ENCODE assay signal across 31 cellular contexts in genomic region chr4:12242354-12242753, GRCh38.
"Had no signal": no experiment of that assay in that cellular context is flagged by ENCODE, and none has a peak within 500 bp of the region (broad histone marks: within the 10 kb centered on the region; RNA-seq: fewer than 3 reads in every experiment).

No MANE protein-coding gene starts in this region.

- ATAC-seq: activated T-helper 17 cell treated with anti-CD3 and anti-CD28 coated beads, Interleukin-2, amount 50 U/mL, for 72 hours; Panc1; Right ventricle myocardium inferior had no signal

- FAIRE-seq: astrocyte had no signal

- H3K4me3 ChIP-seq: cardiac muscle cell, SK-N-MC had no signal

- H3K27ac Mint-ChIP-seq: activated CD4-positive, alpha-beta memory T cell treated with anti-CD3 and anti-CD28 coated beads, Interleukin-2, amount 10 ng/mL, durations not matched to agents 7 days and 5 days; activated naive CD4-positive, alpha-beta T cell treated with anti-CD3 and anti-CD28 coated beads for 36 hours; activated naive CD8-positive, alpha-beta T cell; activated T-helper 17 cell treated with anti-CD3 and anti-CD28 coated beads, Interleukin-2, amount 50 U/mL, for 72 hours had no signal

- H3K36me3 Mint-ChIP-seq: activated naive CD8-positive, alpha-beta T cell had no signal

- DNase-seq: activated CD4-positive, alpha-beta memory T cell treated with anti-CD3 and anti-CD28 coated beads, Interleukin-2, amount 10 ng/mL, durations not matched to agents 7 days and 5 days; activated CD4-positive, alpha-beta T cell treated with anti-CD3 and anti-CD28 coated beads, Interleukin-2, amount 50 U/mL, for 1 hour; activated CD4-positive, CD25-positive, alpha-beta regulatory T cell; activated gamma-delta T cell; activated naive CD4-positive, alpha-beta T cell treated with anti-CD3 and anti-CD28 coated beads for 36 hours; activated T-cell treated with anti-CD3 and anti-CD28 coated beads for 4 hours; activated T-cell treated with anti-CD3 and anti-CD28 coated beads, Interleukin-2, amount 50 U/mL, for 48 hours; amygdala; brain microvascular endothelial cell; KG1; NCI-H1048; NCI-H1417 treated with DMSO at 0.1 percent for 48 hours; NCI-H1694; NCI-H2029; NCI-H2107; NCI-H2171 treated with DMSO at 0.1 percent for 48 hours; NCI-H226; NCI-H526; NCI-H774; NK-92 treated with Interleukin-12 subunit alpha and Interleukin-12 subunit beta, amount 100 ng/mL, for 24 hours; OCI-M1; RPMI8226; T-helper 1 cell had no signal

- H3K27me3 ChIP-seq: brain microvascular endothelial cell, cardiac muscle cell had no signal

- H3K36me3 ChIP-seq: brain microvascular endothelial cell, cardiac muscle cell had no signal

- H3K27ac ChIP-seq: brain microvascular endothelial cell, cardiac muscle cell, SK-N-MC, VCaP had no signal

- H3K4me3 Mint-ChIP-seq: activated CD4-positive, alpha-beta memory T cell treated with anti-CD3 and anti-CD28 coated beads, Interleukin-2, amount 10 ng/mL, durations not matched to agents 7 days and 5 days; activated naive CD4-positive, alpha-beta T cell treated with anti-CD3 and anti-CD28 coated beads for 36 hours; activated naive CD8-positive, alpha-beta T cell; activated T-helper 17 cell treated with anti-CD3 and anti-CD28 coated beads, Interleukin-2, amount 50 U/mL, for 72 hours had no signal

- H3K4me1 Mint-ChIP-seq: activated CD4-positive, alpha-beta memory T cell treated with anti-CD3 and anti-CD28 coated beads, Interleukin-2, amount 10 ng/mL, durations not matched to agents 7 days and 5 days; activated T-helper 17 cell treated with anti-CD3 and anti-CD28 coated beads, Interleukin-2, amount 50 U/mL, for 72 hours had no signal

- H3K27me3 Mint-ChIP-seq: activated CD4-positive, alpha-beta memory T cell treated with anti-CD3 and anti-CD28 coated beads, Interleukin-2, amount 10 ng/mL, durations not matched to agents 7 days and 5 days; activated naive CD8-positive, alpha-beta T cell; activated T-helper 17 cell treated with anti-CD3 and anti-CD28 coated beads, Interleukin-2, amount 50 U/mL, for 72 hours had no signal
